14 cellular contexts compared by ENCODE assay signal in genomic region chr1:93151474-93151873, GRCh38. TPM values are rescaled to one million over a fixed set of nuclear protein-coding genes. Genes with fewer than 3 reads are reported as not detected.
DNase-seq lines count a peak whose midpoint lies in the region; ATAC-seq and TF ChIP-seq lines count a peak whose summit lies in the region.
"Had no signal": no experiment of that assay in that cellular context is flagged by ENCODE, and none has a peak within 500 bp of the region (broad histone marks: within the 10 kb centered on the region; RNA-seq: fewer than 3 reads in every experiment).

No MANE protein-coding gene starts in this region.

- H3K4me3 Mint-ChIP-seq in activated T-cell treated with anti-CD3 and anti-CD28 coated beads, Interleukin-2, amount 50 U/mL, for 24 hours, result no peak overlapping the region
- no peak overlapping the region for H3K4me3 Mint-ChIP-seq in CD4-positive, alpha-beta T cell
- H3K4me3 Mint-ChIP-seq in activated T-helper 17 cell treated with anti-CD3 and anti-CD28 coated beads, Interleukin-2, amount 50 U/mL, for 72 hours, result no peak overlapping the region
- no peak overlapping the region for H3K4me3 Mint-ChIP-seq in nephron progenitor cell

- no peak for TF ChIP-seq CTCF in CD4-positive, alpha-beta T cell (IDR thresholded peaks at IDR 0.05)
- TF ChIP-seq CTCF in nephron progenitor cell (IDR thresholded peaks at IDR 0.05), result no peak
- TF ChIP-seq CTCF in Peyer's patch (IDR thresholded peaks at IDR 0.05), result no peak

- peaks cover 35% of the 10 kb centered on the region for H3K4me1 Mint-ChIP-seq in activated T-cell treated with anti-CD3 and anti-CD28 coated beads, Interleukin-2, amount 50 U/mL, for 24 hours (ENCODE audit: low read depth)
- peaks cover 16% of the 10 kb centered on the region for H3K4me1 Mint-ChIP-seq in CD4-positive, alpha-beta T cell (ENCODE audit: low read depth)
- H3K4me1 Mint-ChIP-seq in activated T-helper 17 cell treated with anti-CD3 and anti-CD28 coated beads, Interleukin-2, amount 50 U/mL, for 72 hours, result peaks cover 11% of the 10 kb centered on the region
- H3K4me1 Mint-ChIP-seq in nephron progenitor cell, result peaks cover 8% of the 10 kb centered on the region

- no peaks in the 10 kb centered on the region for H3K9me3 ChIP-seq in CD4-positive, alpha-beta T cell (ENCODE audit: control insufficient read depth, low read length)
- no peaks in the 10 kb centered on the region for H3K9me3 ChIP-seq in Peyer's patch
- H3K9me3 ChIP-seq: BE2C had no signal

- no peaks in the 10 kb centered on the region for H3K27me3 Mint-ChIP-seq in activated T-cell treated with anti-CD3 and anti-CD28 coated beads, Interleukin-2, amount 50 U/mL, for 24 hours
- H3K27me3 Mint-ChIP-seq in CD4-positive, alpha-beta T cell, result no peaks in the 10 kb centered on the region
- H3K27me3 Mint-ChIP-seq in activated T-helper 17 cell treated with anti-CD3 and anti-CD28 coated beads, Interleukin-2, amount 50 U/mL, for 72 hours, result no peaks in the 10 kb centered on the region
- H3K27me3 Mint-ChIP-seq in nephron progenitor cell (ENCODE audit: low read depth, poor library complexity), result no peaks in the 10 kb centered on the region

- H3K4me3 ChIP-seq in Peyer's patch, result no peak overlapping the region
- H3K4me3 ChIP-seq: GM23248 had no signal

- TF ChIP-seq POLR2A in Peyer's patch (IDR thresholded peaks at IDR 0.05), result no peak

- peaks cover 89% of the 10 kb centered on the region for H3K36me3 Mint-ChIP-seq in activated T-cell treated with anti-CD3 and anti-CD28 coated beads, Interleukin-2, amount 50 U/mL, for 24 hours (ENCODE audit: low read depth)
- peaks cover 77% of the 10 kb centered on the region for H3K36me3 Mint-ChIP-seq in CD4-positive, alpha-beta T cell (ENCODE audit: low read depth)
- H3K36me3 Mint-ChIP-seq in activated T-helper 17 cell treated with anti-CD3 and anti-CD28 coated beads, Interleukin-2, amount 50 U/mL, for 72 hours (ENCODE audit: low read depth), result peaks cover 90% of the 10 kb centered on the region
- H3K36me3 Mint-ChIP-seq in nephron progenitor cell (ENCODE audit: low read depth), result peaks cover 40% of the 10 kb centered on the region

- H3K27ac ChIP-seq in CD4-positive, alpha-beta T cell (ENCODE audit: low read depth, low read length), result no peak overlapping the region
- no peak overlapping the region for H3K27ac ChIP-seq in Peyer's patch
- H3K27ac ChIP-seq: C4-2B, GM23248 had no signal

- ATAC-seq in CD4-positive, alpha-beta T cell (ENCODE audit: poor library complexity), result no peak
- ATAC-seq in activated T-helper 17 cell treated with anti-CD3 and anti-CD28 coated beads, Interleukin-2, amount 50 U/mL, for 72 hours (replicated peaks), result no peak
- no peak for ATAC-seq in HG03135 (IDR thresholded peaks at IDR 0.05; ENCODE audit: unreplicated experiment)
- ATAC-seq: HepG2 had no signal

- no peaks in the 10 kb centered on the region for H3K9me3 Mint-ChIP-seq in activated T-cell treated with anti-CD3 and anti-CD28 coated beads, Interleukin-2, amount 50 U/mL, for 24 hours
- no peaks in the 10 kb centered on the region for H3K9me3 Mint-ChIP-seq in CD4-positive, alpha-beta T cell
- H3K9me3 Mint-ChIP-seq in activated T-helper 17 cell treated with anti-CD3 and anti-CD28 coated beads, Interleukin-2, amount 50 U/mL, for 72 hours, result no peaks in the 10 kb centered on the region
- no peaks in the 10 kb centered on the region for H3K9me3 Mint-ChIP-seq in nephron progenitor cell

- H3K36me3 ChIP-seq in Peyer's patch, result peaks cover 0 to 38% (median 0%) of the 10 kb centered on the region in 3 donors
- H3K36me3 ChIP-seq: BE2C had no signal

- peak overlapping the region; percentile 18 for H3K27ac Mint-ChIP-seq in activated T-cell treated with anti-CD3 and anti-CD28 coated beads, Interleukin-2, amount 50 U/mL, for 24 hours
- H3K27ac Mint-ChIP-seq in CD4-positive, alpha-beta T cell, result peak overlapping the region; percentile 22
- H3K27ac Mint-ChIP-seq in activated T-helper 17 cell treated with anti-CD3 and anti-CD28 coated beads, Interleukin-2, amount 50 U/mL, for 72 hours, result peak overlapping the region; percentile 81
- H3K27ac Mint-ChIP-seq in nephron progenitor cell, result peak overlapping the region; percentile 5

- H3K4me1 ChIP-seq in Peyer's patch, result no peaks in the 10 kb centered on the region
- H3K4me1 ChIP-seq: BE2C had no signal

- CTCF ChIA-PET in CD4-positive, alpha-beta T cell (lab: Charles Lee), result no interaction called here

- POLR2A ChIA-PET in CD4-positive, alpha-beta T cell (lab: Charles Lee), result interaction anchor here (0.9 kb wide), 1 partner anchor 11 kb away, joined by 4 read pairs; no protein-coding TSS in a partner anchor

- no peak for DNase-seq in activated T-cell treated with anti-CD3 and anti-CD28 coated beads, Interleukin-2, amount 50 U/mL, for 24 hours
- no peak for DNase-seq in activated T-cell treated with anti-CD3 and anti-CD28 coated beads for 4 hours
- DNase-seq in CD4-positive, alpha-beta T cell, result no peak
- no peak for DNase-seq in nephron progenitor cell
- DNase-seq in Peyer's patch, result no peak
- DNase-seq: BE2C, Calu3, DMS 273 treated with DMSO at 0.1 percent for 48 hours, GM23248, H7 had no signal

- intact Hi-C loops in CD4-positive, alpha-beta T cell (cut with DNase I, micrococcal nuclease), result no loop called here

- H3K27me3 ChIP-seq in CD4-positive, alpha-beta T cell (ENCODE audit: control insufficient read depth, insufficient read depth, low read length), result no peaks in the 10 kb centered on the region
- no peaks in the 10 kb centered on the region for H3K27me3 ChIP-seq in Peyer's patch
- H3K27me3 ChIP-seq: BE2C had no signal

RNA-seq across cellular contexts. Expression of gene TMED5, which starts 28.7 kb away (rescaled TPM):
- 10 to 100 TPM; 42.3 to 43.2 TPM for total RNA-seq in CD4-positive, alpha-beta T cell
- total RNA-seq in activated T-helper 17 cell treated with anti-CD3 and anti-CD28 coated beads, Interleukin-2, amount 50 U/mL, for 72 hours, result 10 to 100 TPM; 37.6 to 43.1 TPM
- total RNA-seq in Peyer's patch, result 10 to 100 TPM; 38.8 to 76.9 (median 57.5) TPM

RNA-seq across cellular contexts. Expression of gene CCDC18, which starts 29.1 kb away (rescaled TPM):
- total RNA-seq in CD4-positive, alpha-beta T cell, result 1 to 10 TPM; 5.4 to 7.0 TPM
- total RNA-seq in activated T-helper 17 cell treated with anti-CD3 and anti-CD28 coated beads, Interleukin-2, amount 50 U/mL, for 72 hours, result 10 to 100 TPM; 12.7 to 15.2 TPM
- total RNA-seq in Peyer's patch, result 10 to 100 TPM in 1 of 4 donors, 1 to 10 TPM in 3; 1.8 to 42.1 (median 5.2) TPM

Comparison
In these comparisons a context has a peak if more than half of its experiments do, and no peak if none do; other contexts are left out.
1. H3K27ac Mint-ChIP-seq: peak in every context shown above with its lines; median percentile 81 in activated T-helper 17 cell treated with anti-CD3 and anti-CD28 coated beads, Interleukin-2, amount 50 U/mL, for 72 hours; 22 in CD4-positive, alpha-beta T cell; 18 in activated T-cell treated with anti-CD3 and anti-CD28 coated beads, Interleukin-2, amount 50 U/mL, for 24 hours; 5 in nephron progenitor cell.